Comparison of ENCODE assay signal across 38 cellular contexts in the genomic region with DNA sequence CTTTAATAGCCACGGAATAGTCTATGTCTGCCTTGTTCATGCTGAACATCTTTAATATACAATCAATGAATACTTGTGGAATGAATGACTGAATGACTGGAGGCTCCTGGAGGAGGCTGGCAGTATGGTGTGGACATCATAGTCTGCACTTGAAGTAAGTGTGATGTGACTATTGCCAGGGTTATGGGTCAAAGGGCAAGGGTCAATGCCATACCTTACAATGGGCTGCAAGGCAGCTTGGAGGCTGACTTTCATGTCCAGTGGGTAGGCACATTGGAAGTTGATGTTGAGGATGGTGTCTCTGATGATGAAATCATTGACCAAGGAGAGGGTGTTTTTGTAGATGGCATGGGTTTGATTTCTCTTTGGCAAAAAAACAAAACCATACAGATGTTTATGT. TPM values are rescaled to one million over a fixed set of nuclear protein-coding genes. Genes with fewer than 3 reads are reported as not detected.
"Had no signal": no experiment of that assay in that cellular context is flagged by ENCODE, and none has a peak within 500 bp of the region (broad histone marks: within the 10 kb centered on the region; RNA-seq: fewer than 3 reads in every experiment).

No MANE protein-coding gene starts in this region.

- H3K27ac ChIP-seq: adrenal gland, ascending aorta, brain microvascular endothelial cell, breast epithelium, cardiac muscle cell had no signal

- H3K27me3 ChIP-seq: ascending aorta, brain microvascular endothelial cell had no signal

- ATAC-seq: activated naive CD4-positive, alpha-beta T cell treated with anti-CD3 and anti-CD28 coated beads, Interleukin-2, amount 50 U/mL, for 72 hours; activated naive CD8-positive, alpha-beta T cell treated with anti-CD3 and anti-CD28 coated beads, Interleukin-2, amount 50 U/mL, for 24 hours; activated T-cell treated with anti-CD3 and anti-CD28 coated beads, Interleukin-2, amount 50 U/mL, for 4 hours; activated T-cell treated with anti-CD3 and anti-CD28 coated beads, Interleukin-2, amount 50 U/mL, for 72 hours; activated T-helper 17 cell treated with anti-CD3 and anti-CD28 coated beads, Interleukin-2, amount 50 U/mL, for 72 hours had no signal

- H3K36me3 ChIP-seq: adrenal gland, ascending aorta, brain microvascular endothelial cell, breast epithelium, cardiac muscle cell had no signal

- DNase-seq: activated effector memory CD4-positive, alpha-beta T cell treated with anti-CD3 and anti-CD28 coated beads, Interleukin-2, amount 50 U/mL, for 16 hours; activated effector memory CD4-positive, alpha-beta T cell treated with Interleukin-2 at 50 U/mL for 16 hours; activated gamma-delta T cell; activated gamma-delta T cell treated with Interleukin-2 at 50 U/mL for 16 hours; activated naive CD4-positive, alpha-beta T cell; activated naive CD4-positive, alpha-beta T cell treated with anti-CD3 and anti-CD28 coated beads for 36 hours; activated naive CD4-positive, alpha-beta T cell treated with anti-CD3 and anti-CD28 coated beads, Interleukin-2, amount 10 ng/mL, durations not matched to agents 7 days and 5 days; activated naive CD4-positive, alpha-beta T cell treated with anti-CD3 and anti-CD28 coated beads, Interleukin-2, amount 50 U/mL, for 16 hours; activated naive CD4-positive, alpha-beta T cell treated with Interleukin-2 at 50 U/mL for 16 hours; activated naive CD8-positive, alpha-beta T cell treated with anti-CD3 and anti-CD28 coated beads for 36 hours; activated naive CD8-positive, alpha-beta T cell treated with anti-CD3 and anti-CD28 coated beads, Interleukin-2, amount 10 ng/mL, durations not matched to agents 7 days and 5 days; activated naive CD8-positive, alpha-beta T cell treated with anti-CD3 and anti-CD28 coated beads, Interleukin-2, amount 50 U/mL, for 24 hours; activated T-cell treated with anti-CD3 and anti-CD28 coated beads, Interleukin-2, amount 50 U/mL, for 1 hour; activated T-cell treated with anti-CD3 and anti-CD28 coated beads, Interleukin-2, amount 50 U/mL, for 24 hours; activated T-cell treated with anti-CD3 and anti-CD28 coated beads, Interleukin-2, amount 50 U/mL, for 4 hours; activated T-cell treated with anti-CD3 and anti-CD28 coated beads, Interleukin-2, amount 50 U/mL, for 48 hours; activated T-cell treated with anti-CD3 and anti-CD28 coated beads, Interleukin-2, amount 50 U/mL, for 72 hours; adrenal gland; amniotic stem cell; amygdala; anterior cingulate cortex; aorta; brain microvascular endothelial cell; caudate nucleus; central memory CD4-positive, alpha-beta T cell; cerebellar nuclear complex had no signal

- H3K4me3 ChIP-seq: adrenal gland, ascending aorta, breast epithelium, cardiac muscle cell had no signal

- H3K4me1 ChIP-seq: adrenal gland, ascending aorta, breast epithelium had no signal

- H3K9me3 ChIP-seq: adrenal gland, ascending aorta, breast epithelium had no signal

- FAIRE-seq: astrocyte had no signal

RNA-seq across cellular contexts. Expression of a gene that starts 7.9 kb away (rescaled TPM):
- total RNA-seq: activated naive CD4-positive, alpha-beta T cell treated with anti-CD3 and anti-CD28 coated beads for 36 hours; activated naive CD4-positive, alpha-beta T cell treated with anti-CD3 and anti-CD28 coated beads, Interleukin-2, amount 50 U/mL, for 72 hours; activated naive CD8-positive, alpha-beta T cell treated with anti-CD3 and anti-CD28 coated beads for 36 hours; activated naive CD8-positive, alpha-beta T cell treated with anti-CD3 and anti-CD28 coated beads, Interleukin-2, amount 10 ng/mL, durations not matched to agents 7 days and 5 days; activated T-cell treated with anti-CD3 and anti-CD28 coated beads, Interleukin-2, amount 50 U/mL, for 72 hours; activated T-helper 1 cell treated with anti-CD3 and anti-CD28 coated beads, Interleukin-12 subunit alpha, Interleukin-12 subunit beta, Interleukin-2, Interleukin-4 antibody, amounts not matched to agents 30 ng/mL and 10 ng/mL and 1 ng/mL, durations not matched to agents 14 hours and 24 hours and 36 hours; activated T-helper 17 cell treated with anti-CD3 and anti-CD28 coated beads, Interleukin-2, amount 50 U/mL, for 72 hours; activated T-helper 2 cell treated with anti-CD3 and anti-CD28 coated beads, Interferon-gamma antibody, Interleukin-2, Interleukin-4, amounts not matched to agents 10 μg/mL and 5 μg/mL and 100 μg/mL, durations not matched to agents 14 hours and 24 hours and 36 hours; astrocyte; bronchial epithelial cell; cardiac muscle cell; cardiac septum; cerebellum; chondrocyte had no signal
- polyA plus RNA-seq: cardiac muscle cell had no signal

RNA-seq across cellular contexts. Expression of a gene that starts 33.1 kb away (rescaled TPM):
- total RNA-seq: activated naive CD4-positive, alpha-beta T cell treated with anti-CD3 and anti-CD28 coated beads for 36 hours; activated naive CD4-positive, alpha-beta T cell treated with anti-CD3 and anti-CD28 coated beads, Interleukin-2, amount 50 U/mL, for 72 hours; activated naive CD8-positive, alpha-beta T cell treated with anti-CD3 and anti-CD28 coated beads for 36 hours; activated naive CD8-positive, alpha-beta T cell treated with anti-CD3 and anti-CD28 coated beads, Interleukin-2, amount 10 ng/mL, durations not matched to agents 7 days and 5 days; activated T-cell treated with anti-CD3 and anti-CD28 coated beads, Interleukin-2, amount 50 U/mL, for 4 hours; activated T-cell treated with anti-CD3 and anti-CD28 coated beads, Interleukin-2, amount 50 U/mL, for 72 hours; activated T-helper 1 cell treated with anti-CD3 and anti-CD28 coated beads, Interleukin-12 subunit alpha, Interleukin-12 subunit beta, Interleukin-2, Interleukin-4 antibody, amounts not matched to agents 30 ng/mL and 10 ng/mL and 1 ng/mL, durations not matched to agents 14 hours and 24 hours and 36 hours; activated T-helper 17 cell treated with anti-CD3 and anti-CD28 coated beads, Interleukin-2, amount 50 U/mL, for 72 hours; activated T-helper 2 cell treated with anti-CD3 and anti-CD28 coated beads, Interferon-gamma antibody, Interleukin-2, Interleukin-4, amounts not matched to agents 10 μg/mL and 5 μg/mL and 100 μg/mL, durations not matched to agents 14 hours and 24 hours and 36 hours; adrenal gland; aorta; ascending aorta; astrocyte; breast epithelium; bronchial epithelial cell; cardiac muscle cell; cardiac septum; cerebellum; chondrocyte had no signal
- polyA plus RNA-seq: adrenal gland, aorta, cardiac muscle cell had no signal
